Comparison of ENCODE assay signal across 9 cellular contexts in genomic region chr1:6360517-6360916, GRCh38. TPM values are rescaled to one million over a fixed set of nuclear protein-coding genes. Genes with fewer than 3 reads are reported as not detected.
DNase-seq lines count a peak whose midpoint lies in the region; ATAC-seq, FAIRE-seq and TF ChIP-seq lines count a peak whose summit lies in the region.
"Had no signal": no experiment of that assay in that cellular context is flagged by ENCODE, and none has a peak within 500 bp of the region (broad histone marks: within the 10 kb centered on the region; RNA-seq: fewer than 3 reads in every experiment).

No MANE protein-coding gene starts in this region.

- H3K9me3 ChIP-seq in CD4-positive, CD25-positive, alpha-beta regulatory T cell (ENCODE audit: control insufficient read depth in 2 of 2, low read length in 2 of 2) = no peaks in the 10 kb centered on the region
- H3K9me3 ChIP-seq in Loucy (ENCODE audit: insufficient read depth, low read depth, low read length) (no peaks in the 10 kb centered on the region), esophagus muscularis mucosa (no peaks in the 10 kb centered on the region)

- H3K4me3 Mint-ChIP-seq in CD4-positive, CD25-positive, alpha-beta regulatory T cell = peak overlapping the region in 3 of 4 donors; percentile 53 to 83 (median 57)
- H3K4me3 Mint-ChIP-seq in progenitor cell of endocrine pancreas (ENCODE audit: low read depth) = no peak overlapping the region

- no peak for ATAC-seq in CD4-positive, CD25-positive, alpha-beta regulatory T cell (ENCODE audit: low read depth in 2 of 2)
- no peak for ATAC-seq in HG03039 (IDR thresholded peaks at IDR 0.05; ENCODE audit: unreplicated experiment)

- WGBS in esophagus muscularis mucosa = 63% methylated on average over 7 of the region's 8 CpGs

- TF ChIP-seq EP300 in esophagus muscularis mucosa (IDR thresholded peaks at IDR 0.05) = no peak

- H3K36me3 ChIP-seq in CD4-positive, CD25-positive, alpha-beta regulatory T cell (ENCODE audit: control insufficient read depth, insufficient read depth, low read length) = no peaks in the 10 kb centered on the region
- H3K36me3 ChIP-seq in Loucy (ENCODE audit: insufficient read depth, low read length) (peaks cover 6% of the 10 kb centered on the region; the same call in 1 of the 2 replicates), esophagus muscularis mucosa (no peaks in the 10 kb centered on the region)

- peaks cover 2% of the 10 kb centered on the region for H4K20me1 ChIP-seq in Loucy (ENCODE audit: insufficient read depth, low read length, poor library complexity, severe bottlenecking)

- H3K27ac ChIP-seq in CD4-positive, CD25-positive, alpha-beta regulatory T cell (ENCODE audit: insufficient read depth, low read length, poor library complexity, severe bottlenecking) = peak overlapping the region; percentile 78
- H3K27ac ChIP-seq in esophagus muscularis mucosa (replicated peaks in 1 of 4) = peak overlapping the region; percentile 58 to 81 (median 76)

- no peak for FAIRE-seq in HTR-8/SVneo (lab: Jason Lieb, UNC)
- FAIRE-seq: urothelium cell line had no signal

- no peak overlapping the region for H3K4me2 ChIP-seq in Loucy (ENCODE audit: low read depth, low read length, poor library complexity, severe bottlenecking)

- H3K36me3 Mint-ChIP-seq in CD4-positive, CD25-positive, alpha-beta regulatory T cell = no peaks in the 10 kb centered on the region
- H3K36me3 Mint-ChIP-seq in progenitor cell of endocrine pancreas (ENCODE audit: insufficient read depth) = peaks cover 6% of the 10 kb centered on the region

- intact Hi-C loops in esophagus muscularis mucosa (cut with DNase I) = no loop called here

- H3K27ac Mint-ChIP-seq in CD4-positive, CD25-positive, alpha-beta regulatory T cell = peak overlapping the region in 2 of 3 donors; percentile 43 to 85
- peak overlapping the region; percentile 92 for H3K27ac Mint-ChIP-seq in progenitor cell of endocrine pancreas

- DNase-seq in CD4-positive, CD25-positive, alpha-beta regulatory T cell = no peak
- DNase-seq in esophagus muscularis mucosa (ENCODE audit: extremely low spot score) = no peak
- no peak for DNase-seq in progenitor cell of endocrine pancreas (ENCODE audit: low spot score, unreplicated experiment)
- DNase-seq in hypothalamus (lab: John Stamatoyannopoulos, UW) = no peak
- no peak for DNase-seq in HTR-8/SVneo (ENCODE audit: insufficient read length, low spot score)
- DNase-seq in NCI-H526 (lab: John Stamatoyannopoulos, UW) = no peak

- no peak for TF ChIP-seq POLR2A in esophagus muscularis mucosa (IDR thresholded peaks at IDR 0.05; ENCODE audit: low read depth)

- H3K4me1 ChIP-seq in CD4-positive, CD25-positive, alpha-beta regulatory T cell (ENCODE audit: control insufficient read depth, insufficient read depth, low read length, poor library complexity, severe bottlenecking) = peaks cover 32% of the 10 kb centered on the region
- H3K4me1 ChIP-seq in Loucy (ENCODE audit: insufficient read depth, low read length, poor library complexity, severe bottlenecking) (peaks cover 25% of the 10 kb centered on the region), esophagus muscularis mucosa (peaks cover 24 to 42% (median 36%) of the 10 kb centered on the region in 4 donors)

- H2AFZ ChIP-seq in Loucy (ENCODE audit: low read length) = no peak overlapping the region

- no peaks in the 10 kb centered on the region; the same call in 1 of the 2 replicates for H3F3A ChIP-seq in Loucy (ENCODE audit: low read depth)

- no peaks in the 10 kb centered on the region for H3K9me2 ChIP-seq in Loucy (replicated peaks; ENCODE audit: low read depth, low read length)

- H3K27me3 ChIP-seq in CD4-positive, CD25-positive, alpha-beta regulatory T cell (ENCODE audit: control insufficient read depth, insufficient read depth, low read length) = no peaks in the 10 kb centered on the region
- H3K27me3 ChIP-seq in Loucy (ENCODE audit: insufficient read depth, low read length, poor library complexity, severe bottlenecking) = no peaks in the 10 kb centered on the region
- H3K27me3 ChIP-seq in esophagus muscularis mucosa = no peaks in the 10 kb centered on the region

- TF ChIP-seq CTCF in Loucy (conservative IDR thresholded peaks at IDR 0.05; ENCODE audit: low read length) = no peak
- TF ChIP-seq CTCF in esophagus muscularis mucosa (IDR thresholded peaks at IDR 0.05) = no peak
- TF ChIP-seq CTCF in progenitor cell of endocrine pancreas (IDR thresholded peaks at IDR 0.05; ENCODE audit: unreplicated experiment) = no peak

- peak overlapping the region; percentile 60 for H3K9ac ChIP-seq in Loucy (ENCODE audit: low read depth, low read length, poor library complexity, severe bottlenecking)

- H3K4me3 ChIP-seq in CD4-positive, CD25-positive, alpha-beta regulatory T cell (ENCODE audit: low read depth, low read length) = no peak overlapping the region
- H3K4me3 ChIP-seq in Loucy (ENCODE audit: low read length, poor library complexity, severe bottlenecking) (no peak overlapping the region), esophagus muscularis mucosa (no peak overlapping the region)

- no peaks in the 10 kb centered on the region for H3K9me3 Mint-ChIP-seq in CD4-positive, CD25-positive, alpha-beta regulatory T cell
- H3K9me3 Mint-ChIP-seq in progenitor cell of endocrine pancreas (ENCODE audit: low read depth) = peaks cover 7% of the 10 kb centered on the region

- no peaks in the 10 kb centered on the region for H3K27me3 Mint-ChIP-seq in CD4-positive, CD25-positive, alpha-beta regulatory T cell
- no peaks in the 10 kb centered on the region for H3K27me3 Mint-ChIP-seq in progenitor cell of endocrine pancreas

- H3K4me1 Mint-ChIP-seq in CD4-positive, CD25-positive, alpha-beta regulatory T cell = peaks cover 9 to 53% (median 29%) of the 10 kb centered on the region in 4 donors
- H3K4me1 Mint-ChIP-seq in progenitor cell of endocrine pancreas (ENCODE audit: low read depth) = peaks cover 21% of the 10 kb centered on the region

- peaks cover 38% of the 10 kb centered on the region for H3K79me2 ChIP-seq in Loucy (ENCODE audit: insufficient read depth, low read length)

RNA-seq across cellular contexts. Expression of gene ACOT7, which starts 33.0 kb away (rescaled TPM):
- total RNA-seq in CD4-positive, CD25-positive, alpha-beta regulatory T cell = 9.6 TPM
- 10 to 100 TPM in 2 of 4 donors, 1 to 10 TPM in 2; 9.3 to 13.6 (median 9.9) TPM for polyA plus RNA-seq in CD4-positive, CD25-positive, alpha-beta regulatory T cell
- total RNA-seq in esophagus muscularis mucosa = 10 to 100 TPM; 15.0 to 38.7 (median 28.6) TPM
- total RNA-seq in progenitor cell of endocrine pancreas = 30.2 and 30.3 TPM in 2 replicates

RNA-seq across cellular contexts. Expression of gene HES2, which starts 59.2 kb away (rescaled TPM):
- not detected for total RNA-seq in CD4-positive, CD25-positive, alpha-beta regulatory T cell
- not detected for polyA plus RNA-seq in CD4-positive, CD25-positive, alpha-beta regulatory T cell
- total RNA-seq in esophagus muscularis mucosa = not detected
- 0.07 and 0.12 TPM in 2 replicates for total RNA-seq in progenitor cell of endocrine pancreas
